8 cellular contexts compared by ENCODE assay signal in the genomic region with DNA sequence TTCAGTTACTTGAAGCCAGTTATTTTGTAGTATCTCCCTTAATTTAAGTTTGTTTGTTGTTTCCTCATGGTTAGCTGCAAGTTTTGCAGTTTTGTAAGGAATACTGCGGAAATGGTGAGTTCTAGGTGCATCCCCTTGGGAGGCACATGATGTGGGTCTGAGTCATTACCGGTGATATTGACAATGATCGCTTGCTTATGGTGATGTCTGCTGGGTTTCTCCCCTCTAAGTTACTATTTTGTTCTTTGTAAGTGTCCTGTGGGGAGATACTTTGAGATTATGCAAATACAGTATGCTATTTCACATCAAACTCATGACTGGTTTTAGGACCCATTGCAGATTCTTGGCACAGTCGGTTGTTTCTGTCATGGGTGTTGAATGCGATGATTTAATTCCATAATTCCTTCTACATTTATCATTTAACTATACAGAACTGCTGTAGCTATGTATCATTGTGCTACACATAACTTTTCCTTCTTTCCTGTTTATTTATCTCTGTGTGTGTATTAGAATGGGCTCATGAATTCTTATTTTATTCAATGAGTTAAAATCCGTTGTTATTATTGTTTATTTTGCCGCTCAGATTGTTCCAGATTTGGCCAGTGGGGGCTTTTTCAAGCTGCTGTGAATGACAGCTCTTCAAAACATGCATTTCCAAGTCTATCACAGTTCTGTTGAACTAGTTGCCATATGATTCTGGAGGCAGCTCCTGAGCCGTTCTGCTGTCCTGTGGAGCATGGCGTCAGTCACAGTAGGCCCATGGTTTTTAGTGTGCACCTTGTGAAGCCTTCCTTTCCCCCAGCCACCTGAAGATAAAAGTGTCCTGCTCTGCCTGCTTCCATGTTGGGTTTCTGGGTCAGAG. TPM values are rescaled to one million over a fixed set of nuclear protein-coding genes. Genes with fewer than 3 reads are reported as not detected.
DNase-seq lines count a peak whose midpoint lies in the region; ATAC-seq and TF ChIP-seq lines count a peak whose summit lies in the region.

No MANE protein-coding gene starts in this region.

- CTCF ChIA-PET in Caco-2 (lab: Charles Lee), result interaction anchor here (1.4 to 1.6 kb wide), 2 partner anchors 8 to 34 kb away, joined by 4 to 5 read pairs; no protein-coding TSS in a partner anchor

- ATAC-seq in GM19395 (IDR thresholded peaks at IDR 0.05; ENCODE audit: unreplicated experiment) (peak; percentile 94), HG03354 (IDR thresholded peaks at IDR 0.05; ENCODE audit: poor library complexity, severe bottlenecking, unreplicated experiment) (peak; percentile 95)
- peak; percentile 76 for ATAC-seq in activated naive CD8-positive, alpha-beta T cell treated with anti-CD3 and anti-CD28 coated beads, Interleukin-2, amount 50 U/mL, for 24 hours

- peaks cover 45% of the 10 kb centered on the region for H3K4me1 Mint-ChIP-seq in Caco-2 (ENCODE audit: low read depth, unreplicated experiment)
- peaks cover 93% of the 10 kb centered on the region for H3K4me1 Mint-ChIP-seq in activated naive CD8-positive, alpha-beta T cell treated with anti-CD3 and anti-CD28 coated beads, Interleukin-2, amount 50 U/mL, for 24 hours
- H3K4me1 Mint-ChIP-seq in mesothelial cell of epicardium, result peaks cover 51% of the 10 kb centered on the region

- POLR2A ChIA-PET in Caco-2 (lab: Charles Lee), result no interaction called here

- H3K9me3 Mint-ChIP-seq in Caco-2 (ENCODE audit: unreplicated experiment) (peaks cover 3% of the 10 kb centered on the region), mesothelial cell of epicardium (peaks cover 5% of the 10 kb centered on the region)
- no peaks in the 10 kb centered on the region for H3K9me3 Mint-ChIP-seq in activated naive CD8-positive, alpha-beta T cell treated with anti-CD3 and anti-CD28 coated beads, Interleukin-2, amount 50 U/mL, for 24 hours

- DNase-seq in Caco-2 (no peak), mesothelial cell of epicardium (ENCODE audit: low spot score in 2 of 2, unreplicated experiment in 2 of 2) (no peak), NCI-H187 (lab: John Stamatoyannopoulos, UW) (no peak), cerebellum (ENCODE audit: low spot score) (no peak), NCI-H510A treated with DMSO at 0.1 percent for 48 hours (lab: John Stamatoyannopoulos, UW) (no peak)
- DNase-seq in activated naive CD8-positive, alpha-beta T cell treated with anti-CD3 and anti-CD28 coated beads, Interleukin-2, amount 50 U/mL, for 24 hours, result no peak

- no peaks in the 10 kb centered on the region for H3K27me3 ChIP-seq in Caco-2 (replicated peaks; ENCODE audit: control insufficient read depth, insufficient read depth, low read length)

- no peaks in the 10 kb centered on the region for H3K9me3 ChIP-seq in Caco-2

- H3K4me3 Mint-ChIP-seq in Caco-2 (ENCODE audit: unreplicated experiment) (no peak overlapping the region), mesothelial cell of epicardium (no peak overlapping the region)
- H3K4me3 Mint-ChIP-seq in activated naive CD8-positive, alpha-beta T cell treated with anti-CD3 and anti-CD28 coated beads, Interleukin-2, amount 50 U/mL, for 24 hours, result peak overlapping the region; percentile 41

- intact Hi-C loops in Caco-2 (cut with micrococcal nuclease; ENCODE audit: unreplicated experiment), result no loop called here

- peaks cover 5% of the 10 kb centered on the region for H3K36me3 ChIP-seq in Caco-2 (ENCODE audit: control insufficient read depth, insufficient read depth, low read length)

- no TSS peak for BruUV-seq in Caco-2 (replicated peaks; lab: Mats Ljungman, UMichigan)

- TF ChIP-seq CTCF in Caco-2 (IDR thresholded peaks at IDR 0.05; ENCODE audit: insufficient read depth in 1 of 2, low read depth in 1 of 2, low read length in 1 of 2, severe bottlenecking in 1 of 2, unreplicated experiment in 1 of 2), result no peak
- TF ChIP-seq CTCF in mesothelial cell of epicardium (IDR thresholded peaks at IDR 0.05; ENCODE audit: unreplicated experiment), result no peak

- no peak overlapping the region for H3K4me3 ChIP-seq in Caco-2 (ENCODE audit: low read depth, low read length)

- H3K4me1 ChIP-seq in Caco-2, result peaks cover 21% of the 10 kb centered on the region

- H3K27ac Mint-ChIP-seq in Caco-2 (ENCODE audit: unreplicated experiment), result peak overlapping the region; percentile 42
- H3K27ac Mint-ChIP-seq in activated naive CD8-positive, alpha-beta T cell treated with anti-CD3 and anti-CD28 coated beads, Interleukin-2, amount 50 U/mL, for 24 hours, result peak overlapping the region; percentile 95
- peak overlapping the region; percentile 66 for H3K27ac Mint-ChIP-seq in mesothelial cell of epicardium

- H3K27me3 Mint-ChIP-seq in Caco-2 (ENCODE audit: insufficient read depth, unreplicated experiment), result no peaks in the 10 kb centered on the region
- H3K27me3 Mint-ChIP-seq in activated naive CD8-positive, alpha-beta T cell treated with anti-CD3 and anti-CD28 coated beads, Interleukin-2, amount 50 U/mL, for 24 hours, result no peaks in the 10 kb centered on the region
- H3K27me3 Mint-ChIP-seq in mesothelial cell of epicardium (ENCODE audit: low read depth), result no peaks in the 10 kb centered on the region

- H3K36me3 Mint-ChIP-seq in Caco-2 (ENCODE audit: insufficient read depth, unreplicated experiment), result peaks cover 76% of the 10 kb centered on the region
- peaks cover 35% of the 10 kb centered on the region for H3K36me3 Mint-ChIP-seq in activated naive CD8-positive, alpha-beta T cell treated with anti-CD3 and anti-CD28 coated beads, Interleukin-2, amount 50 U/mL, for 24 hours (ENCODE audit: low read depth)
- peaks cover 12% of the 10 kb centered on the region for H3K36me3 Mint-ChIP-seq in mesothelial cell of epicardium

RNA-seq across cellular contexts. Expression of a gene that starts 18.4 kb away (rescaled TPM):
- total RNA-seq in Caco-2 (2022) (138 and 140 TPM in 2 replicates), mesothelial cell of epicardium (106 to 113 TPM (median 109 TPM) in 3 replicates), cerebellum (20.5 TPM)

Comparison
In these comparisons a context has a peak if more than half of its experiments do, and no peak if none do; other contexts are left out.
1. H3K27ac Mint-ChIP-seq: peak in every context shown above with its lines; median percentile 95 in activated naive CD8-positive, alpha-beta T cell treated with anti-CD3 and anti-CD28 coated beads, Interleukin-2, amount 50 U/mL, for 24 hours; 66 in mesothelial cell of epicardium; 42 in Caco-2.